In the genomic region with DNA sequence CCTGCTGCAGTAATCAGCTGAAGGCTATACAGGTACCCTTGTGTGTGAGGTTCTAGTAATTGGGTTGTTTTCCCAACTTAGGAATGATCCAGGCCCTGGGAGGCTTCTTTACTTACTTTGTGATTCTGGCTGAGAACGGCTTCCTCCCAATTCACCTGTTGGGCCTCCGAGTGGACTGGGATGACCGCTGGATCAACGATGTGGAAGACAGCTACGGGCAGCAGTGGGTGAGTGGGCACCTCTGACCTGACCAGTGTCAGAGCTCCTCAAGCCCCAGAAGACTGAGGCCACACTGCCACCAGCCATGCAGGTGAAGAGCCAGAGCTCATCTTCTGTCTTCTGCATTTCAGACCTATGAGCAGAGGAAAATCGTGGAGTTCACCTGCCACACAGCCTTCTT, we compare ENCODE assay signal across 17 cellular contexts. TPM values are rescaled to one million over a fixed set of nuclear protein-coding genes. Genes with fewer than 3 reads are reported as not detected.
DNase-seq lines count a peak whose midpoint lies in the region; ATAC-seq and TF ChIP-seq lines count a peak whose summit lies in the region.
"Had no signal": no experiment of that assay in that cellular context is flagged by ENCODE, and none has a peak within 500 bp of the region (broad histone marks: within the 10 kb centered on the region; RNA-seq: fewer than 3 reads in every experiment).

No MANE protein-coding gene starts in this region.

- no peak for TF ChIP-seq POLR2A in upper lobe of left lung (IDR thresholded peaks at IDR 0.05)

- no peak overlapping the region for H3K27ac ChIP-seq in CD4-positive, alpha-beta T cell (ENCODE audit: low read depth, low read length)
- H3K27ac ChIP-seq in upper lobe of left lung (no peak overlapping the region), mammary epithelial cell (ENCODE audit: insufficient read depth, low read depth, low read length) (no peak overlapping the region)
- H3K27ac ChIP-seq: BLaER1 treated with 17β-estradiol and CSF1 and Interleukin-3, amounts not matched to agents 10 nM and 100 nM had no signal

- H3K36me3 ChIP-seq in upper lobe of left lung (peaks cover 89 to 100% (median 99%) of the 10 kb centered on the region in 4 donors), mammary epithelial cell (ENCODE audit: insufficient read depth, low read length) (peaks cover 86% of the 10 kb centered on the region)

- peak overlapping the region; percentile 16 for H3K27ac Mint-ChIP-seq in activated naive CD4-positive, alpha-beta T cell treated with anti-CD3 and anti-CD28 coated beads for 36 hours
- H3K27ac Mint-ChIP-seq in CD4-positive, alpha-beta T cell, result peak overlapping the region; percentile 56
- H3K27ac Mint-ChIP-seq in activated CD8-positive, alpha-beta T cell treated with anti-CD3 and anti-CD28 coated beads for 36 hours, result peak overlapping the region; percentile 84
- H3K27ac Mint-ChIP-seq in memory B cell, result peak overlapping the region; percentile 26

- BruUV-seq in mammary epithelial cell (replicated peaks; lab: Mats Ljungman, UMichigan), result no TSS peak

- H2AFZ ChIP-seq in mammary epithelial cell (ENCODE audit: low read depth, low read length), result no peak overlapping the region
- H2AFZ ChIP-seq: PC-9 had no signal

- H3K4me3 ChIP-seq in upper lobe of left lung (no peak overlapping the region), mammary epithelial cell (replicated peaks in 1 of 3; ENCODE audit: insufficient read depth in 1 of 3, low read depth in 2 of 3, low read length in 3 of 3) (no peak overlapping the region)
- H3K4me3 ChIP-seq: BLaER1 treated with 17β-estradiol and CSF1 and Interleukin-3, amounts not matched to agents 10 nM and 100 nM; PC-9 had no signal

- H4K20me1 ChIP-seq in mammary epithelial cell (ENCODE audit: insufficient read depth, low read length), result peaks cover 3% of the 10 kb centered on the region

- H3K4me1 ChIP-seq in upper lobe of left lung (peaks cover 0 to 12% (median 6%) of the 10 kb centered on the region in 4 donors), mammary epithelial cell (ENCODE audit: insufficient read depth, low read length) (peaks cover 17% of the 10 kb centered on the region)
- H3K4me1 ChIP-seq: BLaER1 treated with 17β-estradiol and CSF1 and Interleukin-3, amounts not matched to agents 10 nM and 100 nM had no signal

- no peak for TF ChIP-seq CTCF in CD4-positive, alpha-beta T cell (IDR thresholded peaks at IDR 0.05)
- TF ChIP-seq CTCF in activated CD8-positive, alpha-beta T cell treated with anti-CD3 and anti-CD28 coated beads for 36 hours (IDR thresholded peaks at IDR 0.05), result no peak
- no peak for TF ChIP-seq CTCF in upper lobe of left lung (IDR thresholded peaks at IDR 0.05)
- TF ChIP-seq CTCF in mammary epithelial cell (conservative IDR thresholded peaks at IDR 0.05 in 1 of 2, IDR thresholded peaks at IDR 0.05 in 1 of 2; ENCODE audit: extremely low read depth in 1 of 2, insufficient read depth in 1 of 2, low read depth in 1 of 2, low read length in 2 of 2), result no peak

- CTCF ChIA-PET in activated naive CD4-positive, alpha-beta T cell treated with anti-CD3 and anti-CD28 coated beads for 36 hours (lab: Charles Lee), result interaction anchor here (0.7 to 1.8 kb wide), 4 partner anchors 11 to 84 kb away, joined by 3 to 4 read pairs (median 4); no protein-coding TSS in a partner anchor
- CTCF ChIA-PET in CD4-positive, alpha-beta T cell (lab: Charles Lee), result no interaction called here
- CTCF ChIA-PET in activated CD8-positive, alpha-beta T cell treated with anti-CD3 and anti-CD28 coated beads for 36 hours (lab: Charles Lee), result interaction anchor here (0.7 to 1.7 kb wide), 4 partner anchors 9 to 156 kb away, joined by 3 to 10 read pairs (median 3); no protein-coding TSS in a partner anchor
- CTCF ChIA-PET in mammary epithelial cell (lab: Charles Lee; ENCODE audit: low non-redundant PET), result no interaction called here

- POLR2A ChIA-PET in CD4-positive, alpha-beta T cell (lab: Charles Lee), result interaction anchor here (0.9 to 3.3 kb wide), 3 partner anchors 10 to 114 kb away, joined by 3 to 15 read pairs (median 5); no protein-coding TSS in a partner anchor
- POLR2A ChIA-PET in activated CD8-positive, alpha-beta T cell treated with anti-CD3 and anti-CD28 coated beads for 36 hours (lab: Charles Lee), result interaction anchor here (1.0 to 1.1 kb wide), 2 partner anchors 11 to 17 kb away, joined by 3 read pairs; no protein-coding TSS in a partner anchor

- no peaks in the 10 kb centered on the region for H3K9me3 Mint-ChIP-seq in activated naive CD4-positive, alpha-beta T cell treated with anti-CD3 and anti-CD28 coated beads for 36 hours
- H3K9me3 Mint-ChIP-seq in CD4-positive, alpha-beta T cell, result no peaks in the 10 kb centered on the region
- no peaks in the 10 kb centered on the region for H3K9me3 Mint-ChIP-seq in activated CD8-positive, alpha-beta T cell treated with anti-CD3 and anti-CD28 coated beads for 36 hours
- H3K9me3 Mint-ChIP-seq in memory B cell, result no peaks in the 10 kb centered on the region

- peaks cover 14% of the 10 kb centered on the region for H3K4me1 Mint-ChIP-seq in activated naive CD4-positive, alpha-beta T cell treated with anti-CD3 and anti-CD28 coated beads for 36 hours (ENCODE audit: low read depth)
- H3K4me1 Mint-ChIP-seq in CD4-positive, alpha-beta T cell (ENCODE audit: low read depth), result peaks cover 30% of the 10 kb centered on the region
- H3K4me1 Mint-ChIP-seq in activated CD8-positive, alpha-beta T cell treated with anti-CD3 and anti-CD28 coated beads for 36 hours (ENCODE audit: low read depth), result peaks cover 20% of the 10 kb centered on the region
- H3K4me1 Mint-ChIP-seq in memory B cell, result no peaks in the 10 kb centered on the region

- WGBS in upper lobe of left lung, 2 donors, result 92 to 100% methylated on average over 5 to 6 of the region's 6 CpGs
- WGBS in mammary epithelial cell (ENCODE audit: low coverage, missing lambda C conversion rate), result 95% methylated on average over 6 of the region's 6 CpGs

- no peak for DNase-seq in activated naive CD4-positive, alpha-beta T cell treated with anti-CD3 and anti-CD28 coated beads for 36 hours
- no peak for DNase-seq in activated naive CD4-positive, alpha-beta T cell treated with Interleukin-2 at 50 U/mL for 16 hours
- no peak for DNase-seq in CD4-positive, alpha-beta T cell
- DNase-seq in activated CD8-positive, alpha-beta T cell treated with anti-CD3 and anti-CD28 coated beads for 36 hours, result no peak
- DNase-seq in memory B cell (ENCODE audit: low spot score in 2 of 2), result no peak
- DNase-seq in upper lobe of left lung, result no peak
- no peak for DNase-seq in mammary epithelial cell
- no peak for DNase-seq in GM03348 (ENCODE audit: low spot score)
- DNase-seq: DMS53, NCI-H1048, NCI-H1436 treated with DMSO at 0.1 percent for 48 hours, NCI-H2081, NCI-H510A treated with DMSO at 0.1 percent for 48 hours, NCI-H82, PC-9 had no signal

- intact Hi-C loops in activated naive CD4-positive, alpha-beta T cell treated with anti-CD3 and anti-CD28 coated beads for 36 hours (cut with micrococcal nuclease), result no loop called here
- intact Hi-C loops in CD4-positive, alpha-beta T cell (cut with DNase I, micrococcal nuclease), result no loop called here
- intact Hi-C loops in activated CD8-positive, alpha-beta T cell treated with anti-CD3 and anti-CD28 coated beads for 36 hours (cut with micrococcal nuclease), result no loop called here
- intact Hi-C loops in mammary epithelial cell (cut with micrococcal nuclease), result no loop called here

- peaks cover 90% of the 10 kb centered on the region for H3K36me3 Mint-ChIP-seq in activated naive CD4-positive, alpha-beta T cell treated with anti-CD3 and anti-CD28 coated beads for 36 hours (ENCODE audit: low read depth)
- peaks cover 100% of the 10 kb centered on the region for H3K36me3 Mint-ChIP-seq in CD4-positive, alpha-beta T cell (ENCODE audit: low read depth)
- H3K36me3 Mint-ChIP-seq in activated CD8-positive, alpha-beta T cell treated with anti-CD3 and anti-CD28 coated beads for 36 hours (ENCODE audit: low read depth), result peaks cover 86% of the 10 kb centered on the region
- H3K36me3 Mint-ChIP-seq in memory B cell, result peaks cover 61% of the 10 kb centered on the region

- peaks cover 3% of the 10 kb centered on the region for H3K79me2 ChIP-seq in mammary epithelial cell (ENCODE audit: insufficient read depth, low read length)

- no peak for ATAC-seq in CD4-positive, alpha-beta T cell (ENCODE audit: poor library complexity)
- ATAC-seq in activated CD8-positive, alpha-beta T cell treated with anti-CD3 and anti-CD28 coated beads for 36 hours, result no peak
- ATAC-seq in memory B cell (ENCODE audit: low read depth) (no peak), upper lobe of left lung (ENCODE audit: low FRiP score in 2 of 2) (no peak)

- H3K4me3 Mint-ChIP-seq in activated naive CD4-positive, alpha-beta T cell treated with anti-CD3 and anti-CD28 coated beads for 36 hours, result no peak overlapping the region
- no peak overlapping the region for H3K4me3 Mint-ChIP-seq in CD4-positive, alpha-beta T cell
- H3K4me3 Mint-ChIP-seq in activated CD8-positive, alpha-beta T cell treated with anti-CD3 and anti-CD28 coated beads for 36 hours, result no peak overlapping the region
- H3K4me3 Mint-ChIP-seq in memory B cell, result no peak overlapping the region

- H3K4me2 ChIP-seq in mammary epithelial cell (ENCODE audit: insufficient read depth, low read depth, low read length), result no peak overlapping the region
- H3K4me2 ChIP-seq: BLaER1 treated with 17β-estradiol and CSF1 and Interleukin-3, amounts not matched to agents 10 nM and 100 nM; KMS-11; PC-9 had no signal

- H3K27me3 ChIP-seq in CD4-positive, alpha-beta T cell (ENCODE audit: control insufficient read depth, insufficient read depth, low read length), result no peaks in the 10 kb centered on the region
- H3K27me3 ChIP-seq in upper lobe of left lung (no peaks in the 10 kb centered on the region), mammary epithelial cell (ENCODE audit: insufficient read depth, low read length) (no peaks in the 10 kb centered on the region)
- H3K27me3 ChIP-seq: BLaER1 treated with 17β-estradiol and CSF1 and Interleukin-3, amounts not matched to agents 10 nM and 100 nM had no signal

- no peak for TF ChIP-seq EP300 in upper lobe of left lung (IDR thresholded peaks at IDR 0.05)

- H3K27me3 Mint-ChIP-seq in activated naive CD4-positive, alpha-beta T cell treated with anti-CD3 and anti-CD28 coated beads for 36 hours (ENCODE audit: low read depth), result no peaks in the 10 kb centered on the region
- H3K27me3 Mint-ChIP-seq in CD4-positive, alpha-beta T cell, result no peaks in the 10 kb centered on the region
- no peaks in the 10 kb centered on the region for H3K27me3 Mint-ChIP-seq in activated CD8-positive, alpha-beta T cell treated with anti-CD3 and anti-CD28 coated beads for 36 hours
- H3K27me3 Mint-ChIP-seq in memory B cell, result no peaks in the 10 kb centered on the region

- H3K9me3 ChIP-seq in CD4-positive, alpha-beta T cell (ENCODE audit: control insufficient read depth, low read length), result no peaks in the 10 kb centered on the region
- H3K9me3 ChIP-seq in upper lobe of left lung (no peaks in the 10 kb centered on the region), mammary epithelial cell (replicated peaks; ENCODE audit: insufficient read depth, low read length) (no peaks in the 10 kb centered on the region)
- H3K9me3 ChIP-seq: BLaER1 treated with 17β-estradiol and CSF1 and Interleukin-3, amounts not matched to agents 10 nM and 100 nM had no signal

- in situ Hi-C loops in mammary epithelial cell (cut with MboI; ENCODE audit: low sequenced_read_pairs in 2 of 2), result no loop called here

- dilution Hi-C loops in mammary epithelial cell (cut with HindIII; ENCODE audit: low sequenced_read_pairs), result loop anchor here (10.0 kb wide), 1 partner anchor 74 kb away; no protein-coding TSS in a partner anchor

- no peak overlapping the region for H3K9ac ChIP-seq in mammary epithelial cell (ENCODE audit: insufficient read depth, low read length)
- H3K9ac ChIP-seq: BLaER1 treated with 17β-estradiol and CSF1 and Interleukin-3, amounts not matched to agents 10 nM and 100 nM; KMS-11 had no signal

RNA-seq across cellular contexts. Expression of a gene that starts 27.7 kb away (rescaled TPM):
- total RNA-seq in activated naive CD4-positive, alpha-beta T cell treated with anti-CD3 and anti-CD28 coated beads for 36 hours, result 100 to 1,000 TPM; 360 to 370 TPM
- 100 to 1,000 TPM; 251 to 262 TPM for total RNA-seq in CD4-positive, alpha-beta T cell
- total RNA-seq in activated CD8-positive, alpha-beta T cell treated with anti-CD3 and anti-CD28 coated beads for 36 hours, result 100 to 1,000 TPM; 201 to 202 TPM
- 100 to 1,000 TPM; 383 to 829 (median 696) TPM for total RNA-seq in upper lobe of left lung
- 100 to 1,000 TPM; 359 to 505 TPM for total RNA-seq in mammary epithelial cell
- 660 TPM for polyA plus RNA-seq in mammary epithelial cell
- polyA minus RNA-seq in mammary epithelial cell, result 731 TPM

Comparison
In these comparisons a context has a peak if more than half of its experiments do, and no peak if none do; other contexts are left out.
1. H3K27ac Mint-ChIP-seq: peak in every context shown above with its lines; median percentile 84 in activated CD8-positive, alpha-beta T cell treated with anti-CD3 and anti-CD28 coated beads for 36 hours; 56 in CD4-positive, alpha-beta T cell; 26 in memory B cell; 16 in activated naive CD4-positive, alpha-beta T cell treated with anti-CD3 and anti-CD28 coated beads for 36 hours.
2. CTCF ChIA-PET loops: an anchor here in activated naive CD4-positive, alpha-beta T cell treated with anti-CD3 and anti-CD28 coated beads for 36 hours (0.7 to 1.8 kb wide) and activated CD8-positive, alpha-beta T cell treated with anti-CD3 and anti-CD28 coated beads for 36 hours (0.7 to 1.7 kb wide); none called in CD4-positive, alpha-beta T cell and mammary epithelial cell.